Comparison of ENCODE assay signal across 8 cellular contexts in the genomic region with DNA sequence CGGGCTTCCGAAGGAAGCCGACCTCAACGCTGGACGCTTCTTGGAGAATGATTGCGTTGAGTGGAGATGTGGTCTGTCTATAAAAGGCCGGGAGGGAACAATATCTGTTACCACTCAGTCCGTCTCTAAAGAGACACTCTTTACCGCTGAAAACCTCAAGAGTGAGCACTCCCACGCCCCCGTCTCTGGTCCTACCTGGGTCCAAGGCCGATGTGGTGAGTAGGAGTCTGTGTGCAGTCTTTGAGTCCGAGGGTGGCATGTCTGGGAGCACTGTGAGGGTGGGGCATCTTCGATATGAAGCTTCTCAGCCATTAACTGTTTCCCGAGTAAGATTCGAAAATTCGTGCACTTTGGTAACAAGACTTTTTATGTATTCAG. TPM values are rescaled to one million over a fixed set of nuclear protein-coding genes. Genes with fewer than 3 reads are reported as not detected.
DNase-seq lines count a peak whose midpoint lies in the region; ATAC-seq and TF ChIP-seq lines count a peak whose summit lies in the region.

No MANE protein-coding gene starts in this region.

- H3K4me3 ChIP-seq in HUES48 (ENCODE audit: low read depth, low read length) = peak overlapping the region; percentile 98
- peak overlapping the region; percentile 73 for H3K4me3 ChIP-seq in epithelial cell of esophagus (ENCODE audit: low read length)
- peak overlapping the region; percentile 51 to 90 (median 77) for H3K4me3 ChIP-seq in transverse colon

- 1% methylated on average over 13 of the region's 17 CpGs; no CpG with 5 or more reads in 1 of the 2 donors for WGBS in transverse colon (ENCODE audit: low coverage in 1 of 2), 2 donors

- H3K9me3 ChIP-seq in HUES48 (ENCODE audit: control insufficient read depth, insufficient read depth, low read length) (peaks cover 13% of the 10 kb centered on the region), transverse colon (peaks cover 12 to 14% of the 10 kb centered on the region in 2 donors)

- H3K36me3 Mint-ChIP-seq in WTC11 = peaks cover 5% of the 10 kb centered on the region; the same call in 1 of the 2 replicates

- peaks cover 26% of the 10 kb centered on the region for H3K27me3 Mint-ChIP-seq in WTC11 (ENCODE audit: low read depth)

- TF ChIP-seq CTCF in WTC11 (IDR thresholded peaks at IDR 0.05) (no peak), epithelial cell of esophagus (IDR thresholded peaks at IDR 0.05; ENCODE audit: insufficient read depth, low read depth, low read length, missing control alignments) (no peak), transverse colon (IDR thresholded peaks at IDR 0.05) (no peak)

- no peak overlapping the region for H3K27ac Mint-ChIP-seq in WTC11

- H3K9me3 Mint-ChIP-seq in WTC11 = peaks cover 21% of the 10 kb centered on the region

- H3K4me3 Mint-ChIP-seq in WTC11 = peak overlapping the region; percentile 83

- H3K27ac ChIP-seq in HUES48 (ENCODE audit: low read depth, low read length) = no peak overlapping the region
- peak overlapping the region; percentile 61 to 77 (median 69) for H3K27ac ChIP-seq in transverse colon

- TF ChIP-seq EP300 in transverse colon (IDR thresholded peaks at IDR 0.05; ENCODE audit: low read depth) = no peak

- H3K36me3 ChIP-seq in HUES48 (ENCODE audit: control insufficient read depth, insufficient read depth, low read length) (peaks cover 2% of the 10 kb centered on the region; the same call in 1 of the 2 replicates), transverse colon (peaks cover 0 to 10% (median 0%) of the 10 kb centered on the region in 4 donors)

- in situ Hi-C loops in transverse colon (cut with MboI; ENCODE audit: low pct_ligation_motif_present in 1 of 4, low pct_unique_long_range_greater_than_20kb in 1 of 4, low sequenced_read_pairs in 3 of 4) = no loop called here

- H3K27me3 ChIP-seq in HUES48 (ENCODE audit: control insufficient read depth, insufficient read depth, low read length) = no peaks in the 10 kb centered on the region
- H3K27me3 ChIP-seq in transverse colon = no peaks in the 10 kb centered on the region

- peaks cover 15% of the 10 kb centered on the region for H3K4me1 Mint-ChIP-seq in WTC11

- POLR2A ChIA-PET in WTC11 (lab: Charles Lee) = no interaction called here

- peak; percentile 33; the same call in 1 of the 2 replicates for ATAC-seq in WTC11

- CTCF ChIA-PET in WTC11 (lab: Charles Lee) = interaction anchor here (0.9 to 1.6 kb wide), 4 partner anchors 39 to 334 kb away, joined by 3 read pairs; no protein-coding TSS in a partner anchor

- no peak for TF ChIP-seq POLR2A in transverse colon (IDR thresholded peaks at IDR 0.05)

- intact Hi-C loops in transverse colon (cut with DNase I; ENCODE audit: low total_unique reads) = no loop called here

- peak overlapping the region; percentile 10; the same call in 1 of the 2 replicates for H3K9ac ChIP-seq in HUES48 (ENCODE audit: low read depth, low read length)

- H3K4me1 ChIP-seq in HUES48 (ENCODE audit: control insufficient read depth, insufficient read depth, low read length) (no peaks in the 10 kb centered on the region), transverse colon (peaks cover 0 to 13% (median 6%) of the 10 kb centered on the region in 4 donors)

- peak; percentile 19 for DNase-seq in NOMO-1 treated with DMSO at 0.1 percent for 48 hours (lab: John Stamatoyannopoulos, UW; ENCODE audit: unreplicated experiment)
- DNase-seq in NOMO-1 treated with dmso at 0.1 percent for 144 hours (lab: John Stamatoyannopoulos, UW; ENCODE audit: unreplicated experiment) = no peak
- no peak for DNase-seq in WTC11 (ENCODE audit: low spot score)
- DNase-seq in epithelial cell of esophagus (ENCODE audit: low read depth) = peak; percentile 21
- DNase-seq in myocyte (ENCODE audit: low read depth) = peak; percentile 20
- peak; percentile 11 for DNase-seq in transverse colon
- DNase-seq in NK-92 (lab: John Stamatoyannopoulos, UW; ENCODE audit: unreplicated experiment) = no peak

TF ChIP-seq in WTC11, 78 proteins besides CTCF, POLR2A, EP300 and RAD21:
- TF ChIP-seq CBFB (CRISPR knock-in tag; IDR thresholded peaks at IDR 0.05; ENCODE audit: low read depth) (no peak), GABPB1 (CRISPR knock-in tag; IDR thresholded peaks at IDR 0.05) (no peak), OVOL2 (CRISPR knock-in tag; IDR thresholded peaks at IDR 0.05; ENCODE audit: borderline replicate concordance) (no peak), GRHL2 (CRISPR knock-in tag; IDR thresholded peaks at IDR 0.05; ENCODE audit: insufficient replicate concordance, severe bottlenecking) (no peak), FOXP1 (CRISPR knock-in tag; IDR thresholded peaks at IDR 0.05; ENCODE audit: borderline replicate concordance) (no peak)
- TF ChIP-seq, protein P1, sequence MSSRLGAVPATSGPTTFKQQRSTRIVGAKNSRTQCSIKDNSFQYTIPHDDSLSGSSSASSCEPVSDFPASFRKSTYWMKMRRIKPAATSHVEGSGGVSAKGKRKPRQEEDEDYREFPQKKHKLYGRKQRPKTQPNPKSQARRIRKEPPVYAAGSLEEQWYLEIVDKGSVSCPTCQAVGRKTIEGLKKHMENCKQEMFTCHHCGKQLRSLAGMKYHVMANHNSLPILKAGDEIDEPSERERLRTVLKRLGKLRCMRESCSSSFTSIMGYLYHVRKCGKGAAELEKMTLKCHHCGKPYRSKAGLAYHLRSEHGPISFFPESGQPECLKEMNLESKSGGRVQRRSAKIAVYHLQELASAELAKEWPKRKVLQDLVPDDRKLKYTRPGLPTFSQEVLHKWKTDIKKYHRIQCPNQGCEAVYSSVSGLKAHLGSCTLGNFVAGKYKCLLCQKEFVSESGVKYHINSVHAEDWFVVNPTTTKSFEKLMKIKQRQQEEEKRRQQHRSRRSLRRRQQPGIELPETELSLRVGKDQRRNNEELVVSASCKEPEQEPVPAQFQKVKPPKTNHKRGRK (CRISPR knock-in tag; IDR thresholded peaks at IDR 0.05; ENCODE audit: borderline replicate concordance) = no peak
- TF ChIP-seq, protein P2, sequence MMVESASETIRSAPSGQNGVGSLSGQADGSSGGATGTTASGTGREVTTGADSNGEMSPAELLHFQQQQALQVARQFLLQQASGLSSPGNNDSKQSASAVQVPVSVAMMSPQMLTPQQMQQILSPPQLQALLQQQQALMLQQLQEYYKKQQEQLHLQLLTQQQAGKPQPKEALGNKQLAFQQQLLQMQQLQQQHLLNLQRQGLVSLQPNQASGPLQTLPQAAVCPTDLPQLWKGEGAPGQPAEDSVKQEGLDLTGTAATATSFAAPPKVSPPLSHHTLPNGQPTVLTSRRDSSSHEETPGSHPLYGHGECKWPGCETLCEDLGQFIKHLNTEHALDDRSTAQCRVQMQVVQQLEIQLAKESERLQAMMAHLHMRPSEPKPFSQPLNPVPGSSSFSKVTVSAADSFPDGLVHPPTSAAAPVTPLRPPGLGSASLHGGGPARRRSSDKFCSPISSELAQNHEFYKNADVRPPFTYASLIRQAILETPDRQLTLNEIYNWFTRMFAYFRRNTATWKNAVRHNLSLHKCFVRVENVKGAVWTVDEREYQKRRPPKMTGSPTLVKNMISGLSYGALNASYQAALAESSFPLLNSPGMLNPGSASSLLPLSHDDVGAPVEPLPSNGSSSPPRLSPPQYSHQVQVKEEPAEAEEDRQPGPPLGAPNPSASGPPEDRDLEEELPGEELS (CRISPR knock-in tag; IDR thresholded peaks at IDR 0.05) = no peak

RNA-seq across cellular contexts. Expression of a gene that starts 0.6 kb away (rescaled TPM):
- total RNA-seq in WTC11 (2021) (3.2 to 3.9 TPM (median 3.6 TPM) in 3 replicates), myocyte (1.8 and 2.4 TPM in 2 replicates), transverse colon (10 to 100 TPM in 1 of 4 donors, 1 to 10 TPM in 2, not detected in 1; 2.2 to 64.7 (median 2.7) TPM)
- polyA plus RNA-seq in myocyte (2012) = 1.5 TPM

RNA-seq across cellular contexts. Expression of a gene that starts 27.4 kb away (rescaled TPM):
- total RNA-seq in WTC11 (2021) (6.8 to 8.2 TPM (median 7.1 TPM) in 3 replicates), myocyte (3.3 and 4.1 TPM in 2 replicates), transverse colon (1 to 10 TPM in 1 of 4 donors, under 1 TPM in 1, not detected in 2; 0.68 to 1.9 TPM)
- 1.8 TPM for polyA plus RNA-seq in myocyte (2012)

RNA-seq across cellular contexts. Expression of a gene that starts 30.9 kb away (rescaled TPM):
- 5.5 to 9.8 TPM (median 8.7 TPM) in 3 replicates for total RNA-seq in WTC11 (2021)
- 4.8 and 9.5 TPM in 2 replicates for total RNA-seq in myocyte
- 7.7 TPM for polyA plus RNA-seq in myocyte (2012)
- 10 to 100 TPM in 1 of 4 donors, 1 to 10 TPM in 2, under 1 TPM in 1; 0.40 to 16.8 (median 6.5) TPM for total RNA-seq in transverse colon

RNA-seq across cellular contexts. Expression of a gene that starts 53.8 kb away (rescaled TPM):
- total RNA-seq in WTC11 (2021) (5.0 to 9.8 TPM (median 7.7 TPM) in 3 replicates), myocyte (4.2 and 7.3 TPM in 2 replicates), transverse colon (1 to 10 TPM in 3 of 4 donors, not detected in 1; 5.4 to 7.1 (median 6.7) TPM)
- polyA plus RNA-seq in myocyte (2012) = 3.4 TPM

Comparison
In these comparisons a context has a peak if more than half of its experiments do, and no peak if none do; other contexts are left out.
1. DNase-seq: peak in NOMO-1 treated with DMSO at 0.1 percent for 48 hours (single experiment), epithelial cell of esophagus (single experiment), myocyte (single experiment) and transverse colon (single experiment); none in NOMO-1 treated with dmso at 0.1 percent for 144 hours (single experiment), WTC11 (single experiment) and NK-92 (single experiment).
2. Peak in every context shown above with its lines, with median percentiles within 50 percentile points of each other: H3K4me3 ChIP-seq.